In the genomic region with DNA sequence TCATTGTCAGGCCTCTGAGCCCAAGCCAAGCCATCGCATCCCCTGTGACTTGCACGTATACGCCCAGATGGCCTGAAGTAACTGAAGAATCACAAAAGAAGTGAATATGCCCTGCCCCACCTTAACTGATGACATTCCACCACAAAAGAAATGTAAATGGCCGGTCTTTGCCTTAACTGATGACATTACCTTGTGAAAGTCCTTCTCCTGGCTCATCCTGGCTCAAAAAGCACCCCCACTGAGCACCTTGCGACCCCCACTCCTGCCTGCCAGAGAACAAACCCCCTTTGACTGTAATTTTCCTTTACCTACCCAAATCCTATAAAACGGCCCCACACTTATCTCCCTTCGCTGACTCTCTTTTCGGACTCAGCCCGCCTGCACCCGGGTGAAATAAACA, we compare ENCODE assay signal across 3 cellular contexts. TPM values are rescaled to one million over a fixed set of nuclear protein-coding genes. Genes with fewer than 3 reads are reported as not detected.
"Had no signal": no experiment of that assay in that cellular context is flagged by ENCODE, and none has a peak within 500 bp of the region (broad histone marks: within the 10 kb centered on the region; RNA-seq: fewer than 3 reads in every experiment).

No MANE protein-coding gene starts in this region.

RNA-seq across cellular contexts. Expression of a gene that starts 24.8 kb away (rescaled TPM):
- total RNA-seq: chondrocyte, mammary epithelial cell, natural killer cell had no signal
- polyA plus RNA-seq: mammary epithelial cell had no signal
